In the genomic region with DNA sequence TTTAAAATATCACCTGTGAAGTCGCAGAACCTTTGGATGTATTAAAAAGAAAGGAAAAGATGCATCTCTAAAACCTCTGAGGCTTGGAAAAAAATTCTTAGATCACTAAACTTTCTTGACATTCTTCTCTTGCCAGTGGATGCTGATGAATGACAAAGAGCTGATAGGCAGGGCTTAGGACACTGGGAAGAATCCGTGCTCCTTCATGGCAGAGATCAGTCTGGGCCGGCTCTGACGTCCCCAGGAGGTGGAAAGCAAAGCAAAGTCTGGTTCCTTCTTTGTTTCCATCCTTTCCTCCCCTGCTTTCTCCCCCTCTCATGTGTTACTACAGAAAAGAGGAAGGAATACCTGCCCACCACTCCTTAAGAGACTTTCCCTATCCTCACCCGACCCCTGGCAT, we compare ENCODE assay signal across 7 cellular contexts.
"Had no signal": no experiment of that assay in that cellular context is flagged by ENCODE, and none has a peak within 500 bp of the region (broad histone marks: within the 10 kb centered on the region; RNA-seq: fewer than 3 reads in every experiment).

No MANE protein-coding gene starts in this region.

- ATAC-seq: HCT116, K562 had no signal

- H3K9me3 Mint-ChIP-seq: HFFc6 had no signal

- H3K27ac Mint-ChIP-seq: HFFc6 had no signal

- H3K4me1 ChIP-seq: HAP-1 had no signal

- H3K36me3 ChIP-seq: HAP-1 had no signal

- H3K4me3 ChIP-seq: HAP-1, K562 had no signal

- DNase-seq: GOT3, HFFc6, IMR-90, KG1 had no signal

- H3K4me3 Mint-ChIP-seq: HFFc6 had no signal
